ENCODE assay signal across 18 cellular contexts in the genomic region with DNA sequence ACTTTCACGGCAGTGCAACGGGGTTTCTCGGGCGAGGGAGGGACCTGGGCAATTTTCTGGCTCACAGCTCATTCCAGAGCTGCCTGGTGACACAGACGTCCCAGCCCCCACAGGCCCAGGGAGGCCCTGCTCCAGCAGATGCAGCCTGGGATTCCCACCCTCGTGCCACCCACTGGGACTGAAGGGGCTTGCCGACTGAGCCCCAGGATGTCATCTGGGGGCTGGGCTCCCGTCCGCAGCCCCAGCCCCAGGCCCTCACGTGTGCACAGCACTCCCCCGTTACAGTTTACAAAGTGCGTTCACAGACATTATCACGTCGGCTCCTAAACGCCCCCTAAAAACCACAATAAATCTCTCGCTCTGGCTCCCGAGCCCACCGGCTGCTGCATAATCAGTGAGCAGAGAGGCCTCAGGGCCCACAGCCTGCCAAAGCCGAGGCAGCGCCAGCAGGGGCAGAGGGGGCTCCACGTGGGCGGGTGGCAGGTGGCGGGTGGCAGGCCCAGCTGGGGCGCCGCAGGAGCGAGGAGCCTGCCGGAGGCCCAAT.
DNase-seq lines count a peak whose midpoint lies in the region; ATAC-seq and TF ChIP-seq lines count a peak whose summit lies in the region.
"Had no signal": no experiment of that assay in that cellular context is flagged by ENCODE, and none has a peak within 500 bp of the region (broad histone marks: within the 10 kb centered on the region; RNA-seq: fewer than 3 reads in every experiment).

No MANE protein-coding gene starts in this region.

- H4K20me1 ChIP-seq in DND-41 (ENCODE audit: insufficient read depth, low read length) (no peaks in the 10 kb centered on the region; the same call in 1 of the 2 replicates), neural cell (ENCODE audit: insufficient read depth) (no peaks in the 10 kb centered on the region)

- H3K4me1 ChIP-seq in DND-41 (ENCODE audit: insufficient read depth, low read length), result peaks cover 35% of the 10 kb centered on the region
- H3K4me1 ChIP-seq in aorta (ENCODE audit: control insufficient read depth in 1 of 2, insufficient read depth in 2 of 2, low read length in 2 of 2), result no peaks in the 10 kb centered on the region

- H3K4me3 ChIP-seq in DND-41 (ENCODE audit: low read depth in 1 of 2, low read length in 2 of 2), result no peak overlapping the region
- peak overlapping the region; percentile 0 for H3K4me3 ChIP-seq in neural cell (ENCODE audit: low read length)
- H3K4me3 ChIP-seq in aorta (ENCODE audit: low read length in 2 of 2), result no peak overlapping the region
- H3K4me3 ChIP-seq: left lung, mucosa of descending colon, tibial artery had no signal

- no peaks in the 10 kb centered on the region for H3K9me2 ChIP-seq in neural cell (ENCODE audit: insufficient read depth, low read length)

- H2AFZ ChIP-seq in DND-41 (ENCODE audit: low read depth, low read length) (no peak overlapping the region), neural cell (ENCODE audit: low read depth, low read length) (no peak overlapping the region)

- H3K27me3 ChIP-seq in DND-41 (ENCODE audit: insufficient read depth, low read length, poor library complexity), result no peaks in the 10 kb centered on the region
- H3K27me3 ChIP-seq in neural cell (ENCODE audit: insufficient read depth, low read depth, low read length), result no peaks in the 10 kb centered on the region
- no peaks in the 10 kb centered on the region for H3K27me3 ChIP-seq in aorta (ENCODE audit: control insufficient read depth in 1 of 2, insufficient read depth in 2 of 2, low read length in 1 of 2)
- H3K27me3 ChIP-seq: tibial artery had no signal

- 73 to 75% methylated on average over 27 of the region's 27 CpGs for WGBS in aorta, 2 donors

- peak; percentile 91 for ATAC-seq in DND-41 (ENCODE audit: insufficient read depth, low read depth)
- ATAC-seq in HG02884 (IDR thresholded peaks at IDR 0.05; ENCODE audit: unreplicated experiment), result no peak
- no peak for ATAC-seq in aorta (ENCODE audit: low FRiP score)
- ATAC-seq: left lung, mucosa of descending colon had no signal

- H3K79me2 ChIP-seq in DND-41 (ENCODE audit: insufficient read depth, low read length) (peaks cover 9% of the 10 kb centered on the region), neural cell (replicated peaks; ENCODE audit: insufficient read depth, low read length) (peaks cover 7% of the 10 kb centered on the region)

- H3K9me3 ChIP-seq in DND-41 (ENCODE audit: insufficient read depth, low read length, severe bottlenecking), result no peaks in the 10 kb centered on the region
- no peaks in the 10 kb centered on the region for H3K9me3 ChIP-seq in neural cell (ENCODE audit: low read length)
- H3K9me3 ChIP-seq in aorta (ENCODE audit: control insufficient read depth, low read length), result no peaks in the 10 kb centered on the region
- H3K9me3 ChIP-seq: left lung, mucosa of descending colon, tibial artery had no signal

- TF ChIP-seq EP300 in neural cell (conservative IDR thresholded peaks at IDR 0.05; ENCODE audit: poor library complexity, severe bottlenecking), result no peak

- TF ChIP-seq RAD21 in neural cell (conservative IDR thresholded peaks at IDR 0.05), result no peak

- H3K9ac ChIP-seq in DND-41 (ENCODE audit: low read depth, low read length) (peak overlapping the region; percentile 14; the same call in 1 of the 2 replicates), neural cell (ENCODE audit: low read length) (peak overlapping the region; percentile 48)

- H3K4me2 ChIP-seq in DND-41 (ENCODE audit: insufficient read depth, low read length) (peak overlapping the region; percentile 32), neural cell (ENCODE audit: low read length) (no peak overlapping the region)

- no peaks in the 10 kb centered on the region for H3F3A ChIP-seq in neural cell (ENCODE audit: insufficient read depth, low read length, poor library complexity, severe bottlenecking)

- intact Hi-C loops in aorta (cut with DNase I), result loop anchor here in 1 of 2 donors (10.0 kb wide), 1 partner anchor 263 kb away; no protein-coding TSS in a partner anchor

- DNase-seq in DND-41 (peak; percentile 88), NCI-H1694 (lab: John Stamatoyannopoulos, UW) (peak; percentile 94), astrocyte of the hippocampus (ENCODE audit: low read depth, low spot score) (peak; percentile 31), aorta (no peak), HK-2 (ENCODE audit: unreplicated experiment) (no peak)
- DNase-seq: activated effector memory CD4-positive, alpha-beta T cell treated with anti-CD3 and anti-CD28 coated beads, Interleukin-2, amount 50 U/mL, for 16 hours; amniotic stem cell; effector CD4-positive, alpha-beta T cell; GOT3; left lung; mucosa of descending colon; NCI-H1436 treated with DMSO at 0.1 percent for 48 hours; NCI-H2227 treated with DMSO at 0.1 percent for 48 hours; occipital lobe; SW 1271; tibial artery had no signal

- TF ChIP-seq CTCF in DND-41 (IDR thresholded peaks at IDR 0.05; ENCODE audit: borderline replicate concordance, extremely low read depth, low read length, poor library complexity, severe bottlenecking), result no peak
- no peak for TF ChIP-seq CTCF in neural cell (IDR thresholded peaks at IDR 0.05; ENCODE audit: poor library complexity, severe bottlenecking)

- H3K36me3 ChIP-seq in DND-41 (ENCODE audit: insufficient read depth, low read length) (no peaks in the 10 kb centered on the region), neural cell (ENCODE audit: insufficient read depth, low read length) (no peaks in the 10 kb centered on the region), aorta (ENCODE audit: control insufficient read depth in 1 of 2, insufficient read depth in 2 of 2, low read length in 1 of 2) (no peaks in the 10 kb centered on the region)
- H3K36me3 ChIP-seq: left lung, tibial artery had no signal

- H3K27ac ChIP-seq in DND-41 (ENCODE audit: low read length) (0 out of 2 replicates have a peak overlapping the region, but pooled peaks have one; percentile 33), neural cell (ENCODE audit: low read length) (peak overlapping the region; percentile 58), aorta (ENCODE audit: low read depth in 1 of 2, low read length in 2 of 2) (no peak overlapping the region)
- H3K27ac ChIP-seq: left lung, tibial artery had no signal

TF ChIP-seq in neural cell, 6 proteins besides CTCF, POLR2A, EP300 and RAD21:
- TF ChIP-seq EZH2 (IDR thresholded peaks at IDR 0.05; ENCODE audit: borderline replicate concordance, insufficient read depth, low read length, poor library complexity, severe bottlenecking), result no peak

Comparison
In these comparisons a context has a peak if more than half of its experiments do, and no peak if none do; other contexts are left out.
1. DNase-seq: peak in DND-41 (single experiment), NCI-H1694 (single experiment) and astrocyte of the hippocampus (single experiment); none in aorta (0 of 2) and HK-2 (single experiment).
2. H3K27ac ChIP-seq: peak in DND-41 (single experiment) and neural cell (single experiment); none in aorta (0 of 2).